ENCODE assay signal across 8 cellular contexts in the genomic region with DNA sequence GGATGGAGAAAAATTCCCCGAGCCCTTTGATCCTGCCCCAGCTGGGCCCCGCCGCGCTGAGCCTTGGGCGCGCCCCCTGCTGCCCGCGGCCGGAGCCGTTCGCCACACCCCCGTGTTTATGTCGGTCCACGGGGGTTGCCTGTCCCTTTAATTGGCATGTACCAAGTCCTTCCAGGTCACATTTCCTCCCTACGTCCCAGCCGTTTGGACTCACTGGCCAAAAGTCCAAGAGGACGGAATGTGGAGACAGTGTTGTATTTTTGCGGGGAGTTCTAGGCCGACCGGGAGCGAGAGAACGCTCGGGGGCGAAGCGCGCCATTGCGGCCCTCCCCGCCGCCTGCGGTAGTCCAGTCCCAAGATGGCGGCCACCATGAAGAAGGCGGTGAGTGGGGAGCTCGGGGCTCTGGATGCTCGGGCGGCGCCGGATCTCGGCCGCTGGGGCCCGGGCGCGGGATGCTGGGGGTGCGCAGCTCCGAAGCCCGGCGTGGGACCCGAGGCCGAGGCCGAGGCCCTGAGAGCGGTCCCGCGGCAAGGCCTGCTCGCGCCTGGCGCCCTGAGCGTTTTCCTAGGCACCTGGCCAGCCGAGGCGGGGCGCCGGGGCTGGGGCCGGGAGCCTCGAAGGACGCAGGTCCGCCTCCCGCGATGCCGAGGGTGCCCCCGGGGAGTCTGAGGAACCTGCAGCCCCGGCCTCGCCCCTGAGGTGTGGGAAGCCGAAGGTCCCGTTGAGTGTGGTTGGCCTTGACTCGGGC. TPM values are rescaled to one million over a fixed set of nuclear protein-coding genes. Genes with fewer than 3 reads are reported as not detected.
DNase-seq lines count a peak whose midpoint lies in the region; ATAC-seq lines count a peak whose summit lies in the region.

A gene with protein sequence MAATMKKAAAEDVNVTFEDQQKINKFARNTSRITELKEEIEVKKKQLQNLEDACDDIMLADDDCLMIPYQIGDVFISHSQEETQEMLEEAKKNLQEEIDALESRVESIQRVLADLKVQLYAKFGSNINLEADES (plus strand): TSS at position 345 of the 749 bp plus-strand sequence. CDS start 14 bp downstream, at position 359.

- peak; percentile 96 for ATAC-seq in GM21360 (IDR thresholded peaks at IDR 0.05; ENCODE audit: unreplicated experiment)

- peak; percentile 95 for DNase-seq in D341Med (ENCODE audit: low spot score)
- peak; percentile 97 for DNase-seq in HT-29 (ENCODE audit: low spot score)
- DNase-seq in NOMO-1 treated with dmso at 0.1 percent for 144 hours (lab: John Stamatoyannopoulos, UW; ENCODE audit: unreplicated experiment), result peak; percentile 51
- peak; percentile 26 for DNase-seq in activated CD8-positive, alpha-beta memory T cell treated with anti-CD3 and anti-CD28 coated beads, Interleukin-2, amount 50 U/mL, for 1 hour (ENCODE audit: extremely low read depth)
- DNase-seq in midbrain (lab: John Stamatoyannopoulos, UW), result peak; percentile 81
- DNase-seq in stimulated activated CD8-positive, alpha-beta memory T cell treated with anti-CD3 and anti-CD28 coated beads, Interleukin-2, amount 100 ng/mL, for 1 hour (ENCODE audit: low read depth in 2 of 2), result peak; percentile 54 to 61

- in situ Hi-C loops in endometrial microvascular endothelial cells (cut with HindIII; ENCODE audit: inconsistent ontology term, low pct_unique_long_range_greater_than_20kb, low sequenced_read_pairs), result no loop called here

RNA-seq across cellular contexts. Expression of the gene that starts here (rescaled TPM):
- total RNA-seq in HT-29 (2014; rRNA removed; shearing (Covaris generic)), result 26.8 and 27.9 TPM in 2 replicates
- total RNA-seq in endometrial microvascular endothelial cells (ENCODE audit: inconsistent ontology term), result 69.5 TPM

Comparison
In these comparisons a context has a peak if more than half of its experiments do, and no peak if none do; other contexts are left out.
1. Peak in every context shown above with its lines: DNase-seq and ATAC-seq.
2. DNase-seq: peak in every context shown above with its lines; median percentile 97 in HT-29; 95 in D341Med; 81 in midbrain; 58 in stimulated activated CD8-positive, alpha-beta memory T cell treated with anti-CD3 and anti-CD28 coated beads, Interleukin-2, amount 100 ng/mL, for 1 hour; 51 in NOMO-1 treated with dmso at 0.1 percent for 144 hours; 26 in activated CD8-positive, alpha-beta memory T cell treated with anti-CD3 and anti-CD28 coated beads, Interleukin-2, amount 50 U/mL, for 1 hour.